15 cellular contexts compared by ENCODE assay signal in the genomic region with DNA sequence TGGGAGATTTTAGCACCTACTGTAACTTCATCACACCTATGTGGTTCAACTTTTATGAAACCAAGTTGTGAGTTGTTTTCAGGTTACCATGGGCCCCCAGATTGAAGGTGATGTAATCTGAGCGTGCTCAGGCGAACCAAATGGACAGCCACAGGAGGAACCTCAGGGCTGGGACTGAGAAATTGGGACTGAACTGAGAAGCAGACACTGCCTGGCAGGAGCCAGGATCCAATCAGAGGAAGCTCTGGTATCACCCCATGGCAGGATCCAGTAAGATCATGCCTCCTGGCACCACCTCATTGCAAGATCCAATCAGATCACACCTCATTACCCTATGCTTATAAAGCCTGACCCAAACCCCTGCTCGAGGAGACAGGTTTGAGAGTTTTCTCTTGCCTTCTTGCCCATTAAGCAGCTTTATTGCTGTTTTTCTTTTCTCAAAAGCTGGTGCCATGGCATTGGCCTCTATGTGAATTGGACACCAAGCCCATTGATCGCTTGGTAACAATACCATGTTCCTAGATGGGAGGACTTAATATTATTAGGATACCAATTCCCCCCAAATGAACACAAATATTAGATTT. TPM values are rescaled to one million over a fixed set of nuclear protein-coding genes. Genes with fewer than 3 reads are reported as not detected.
A peak's percentile ranks its signal among the peaks of the same experiment; 100 is the strongest.
DNase-seq lines count a peak whose midpoint lies in the region; ATAC-seq and TF ChIP-seq lines count a peak whose summit lies in the region.
"Had no signal": no experiment of that assay in that cellular context is flagged by ENCODE, and none has a peak within 500 bp of the region (broad histone marks: within the 10 kb centered on the region; RNA-seq: fewer than 3 reads in every experiment).

No MANE protein-coding gene starts in this region.

- no peak overlapping the region for H2BK120ac ChIP-seq in H9 (ENCODE audit: low read depth, low read length, poor library complexity, severe bottlenecking)

- no peaks in the 10 kb centered on the region for H3K79me1 ChIP-seq in H9 (ENCODE audit: insufficient read depth, low read depth, low read length, poor library complexity, severe bottlenecking)

- no peak overlapping the region for H3K18ac ChIP-seq in H9 (ENCODE audit: insufficient read length, low read depth, low read length)

- no peaks in the 10 kb centered on the region for H3K79me2 ChIP-seq in H9 (ENCODE audit: insufficient read depth, low read length)

- no peak overlapping the region for H2AFZ ChIP-seq in H9 (ENCODE audit: low read length)

- TF ChIP-seq CTCF in NB4 (IDR thresholded peaks at IDR 0.05; ENCODE audit: low read depth, low read length) (no peak), H9 (conservative IDR thresholded peaks at IDR 0.05) (no peak)

- no peak overlapping the region for H2BK15ac ChIP-seq in H9 (ENCODE audit: low read depth, low read length)

- H2BK20ac ChIP-seq in H9 (ENCODE audit: low read depth, low read length, poor library complexity, severe bottlenecking), result no peak overlapping the region

- peaks cover 8% of the 10 kb centered on the region for H3K9me3 Mint-ChIP-seq in activated naive CD8-positive, alpha-beta T cell treated with anti-CD3 and anti-CD28 coated beads, Interleukin-2, amount 50 U/mL, for 24 hours
- H3K9me3 Mint-ChIP-seq in stimulated activated memory B cell treated with anti-CD40 and anti-IgM and Interleukin-4, amounts not matched to agents 10 μg/mL and 1 μg/mL and 100 μg/mL, for 72 hours, result no peaks in the 10 kb centered on the region
- H3K9me3 Mint-ChIP-seq in H9, result no peaks in the 10 kb centered on the region; a peak in 2 of 5 replicates

- no peak overlapping the region for H4K5ac ChIP-seq in H9 (ENCODE audit: insufficient read length, low read depth, low read length)

- WGBS in H9 (ENCODE audit: extremely low coverage, insufficient read length, low lambda C conversion rate), result no CpG with 5 or more reads among the region's 4 CpGs

- no peak overlapping the region for H3K14ac ChIP-seq in H9 (ENCODE audit: insufficient read depth, low read length)

- no peak overlapping the region for H2BK5ac ChIP-seq in H9 (ENCODE audit: insufficient read length, low read length)

- peak; percentile 30 for ATAC-seq in activated naive CD8-positive, alpha-beta T cell treated with anti-CD3 and anti-CD28 coated beads, Interleukin-2, amount 50 U/mL, for 24 hours
- ATAC-seq in stimulated activated memory B cell treated with anti-CD40 and anti-IgM and Interleukin-4, amounts not matched to agents 10 μg/mL and 1 μg/mL and 100 μg/mL, for 72 hours, result no peak
- ATAC-seq in left lobe of liver, result no peak

- H3K4me2 ChIP-seq in H9 (ENCODE audit: insufficient read depth, insufficient read length, low read length), result no peak overlapping the region

- no peak overlapping the region for H3K23ac ChIP-seq in H9 (ENCODE audit: insufficient read length, low read depth, low read length)

- no peak overlapping the region for H2AK5ac ChIP-seq in H9 (ENCODE audit: insufficient read length, low read length)

- H3K9ac ChIP-seq in H9 (ENCODE audit: extremely low read depth, insufficient read length, low read length), result no peak overlapping the region

- no peak overlapping the region for H3K27ac ChIP-seq in H9 (ENCODE audit: insufficient read length, low read depth, low read length)

- H3K4me3 Mint-ChIP-seq in activated naive CD8-positive, alpha-beta T cell treated with anti-CD3 and anti-CD28 coated beads, Interleukin-2, amount 50 U/mL, for 24 hours, result peak overlapping the region; percentile 57
- no peak overlapping the region for H3K4me3 Mint-ChIP-seq in stimulated activated memory B cell treated with anti-CD40 and anti-IgM and Interleukin-4, amounts not matched to agents 10 μg/mL and 1 μg/mL and 100 μg/mL, for 72 hours
- H3K4me3 Mint-ChIP-seq in H9, result no peak overlapping the region

- H3K4ac ChIP-seq in H9 (ENCODE audit: low read depth, low read length), result no peak overlapping the region

- DNase-seq in activated CD8-positive, alpha-beta memory T cell treated with anti-CD3 and anti-CD28 coated beads for 24 hours, result peak; percentile 64
- DNase-seq in activated CD8-positive, alpha-beta memory T cell treated with anti-CD3 and anti-CD28 coated beads, Interleukin-2, amount 50 U/mL, for 48 hours, result no peak
- DNase-seq in NB4 (ENCODE audit: low read depth) (peak; percentile 53), NCI-H510A (lab: John Stamatoyannopoulos, UW) (no peak), left lobe of liver (ENCODE audit: low spot score) (no peak), H9 (no peak)
- peak; percentile 22 for DNase-seq in activated naive CD8-positive, alpha-beta T cell treated with anti-CD3 and anti-CD28 coated beads, Interleukin-2, amount 50 U/mL, for 24 hours
- DNase-seq: DMS79 treated with DMSO at 0.1 percent for 48 hours, NCI-H187, NCI-H524 treated with DMSO at 0.1 percent for 48 hours had no signal

- TF ChIP-seq POLR2A in NB4 (IDR thresholded peaks at IDR 0.05; ENCODE audit: extremely low read depth, insufficient read length), result no peak

- no peak overlapping the region for H2BK12ac ChIP-seq in H9 (ENCODE audit: insufficient read length, low read depth, low read length)

- H3K56ac ChIP-seq in H9 (ENCODE audit: insufficient read length, low read depth, low read length), result no peak overlapping the region

- no peak overlapping the region for H4K91ac ChIP-seq in H9 (ENCODE audit: insufficient read length, low read depth, low read length)

- H3K27ac Mint-ChIP-seq in activated naive CD8-positive, alpha-beta T cell treated with anti-CD3 and anti-CD28 coated beads, Interleukin-2, amount 50 U/mL, for 24 hours, result peak overlapping the region; percentile 92
- H3K27ac Mint-ChIP-seq in stimulated activated memory B cell treated with anti-CD40 and anti-IgM and Interleukin-4, amounts not matched to agents 10 μg/mL and 1 μg/mL and 100 μg/mL, for 72 hours, result peak overlapping the region; percentile 87
- H3K27ac Mint-ChIP-seq in H9, result no peak overlapping the region

- H3K23me2 ChIP-seq in H9 (ENCODE audit: insufficient read length, low read depth, low read length, poor library complexity, severe bottlenecking), result no peaks in the 10 kb centered on the region

- no peak overlapping the region for H3T11ph ChIP-seq in H9 (ENCODE audit: low read length)

- H3K4me1 Mint-ChIP-seq in activated naive CD8-positive, alpha-beta T cell treated with anti-CD3 and anti-CD28 coated beads, Interleukin-2, amount 50 U/mL, for 24 hours, result peaks cover 72% of the 10 kb centered on the region
- H3K4me1 Mint-ChIP-seq in stimulated activated memory B cell treated with anti-CD40 and anti-IgM and Interleukin-4, amounts not matched to agents 10 μg/mL and 1 μg/mL and 100 μg/mL, for 72 hours, result peaks cover 44% of the 10 kb centered on the region
- H3K4me1 Mint-ChIP-seq in H9, result 0 out of 4 replicates have a peak, but pooled peaks cover 0 to 6% of the 10 kb centered on the region in 2 experiments

- H4K20me1 ChIP-seq in H9 (ENCODE audit: control insufficient read depth, insufficient read depth, insufficient read length), result no peaks in the 10 kb centered on the region

- H3K27me3 ChIP-seq in H9 (ENCODE audit: insufficient read depth, low read length), result no peaks in the 10 kb centered on the region
- H3K27me3 ChIP-seq: tibial nerve had no signal

- H4K8ac ChIP-seq in H9 (replicated peaks; ENCODE audit: insufficient read length, low read depth, low read length), result no peak overlapping the region

- no peaks in the 10 kb centered on the region for H3K9me3 ChIP-seq in H9 (ENCODE audit: control insufficient read depth, low read depth, low read length)
- H3K9me3 ChIP-seq: tibial nerve had no signal

- no peaks in the 10 kb centered on the region for H3K27me3 Mint-ChIP-seq in activated naive CD8-positive, alpha-beta T cell treated with anti-CD3 and anti-CD28 coated beads, Interleukin-2, amount 50 U/mL, for 24 hours
- H3K27me3 Mint-ChIP-seq in stimulated activated memory B cell treated with anti-CD40 and anti-IgM and Interleukin-4, amounts not matched to agents 10 μg/mL and 1 μg/mL and 100 μg/mL, for 72 hours, result no peaks in the 10 kb centered on the region
- H3K27me3 Mint-ChIP-seq in H9 (ENCODE audit: low read depth), result peaks cover 2% of the 10 kb centered on the region; the same call in 1 of the 2 replicates

- H3K4me1 ChIP-seq in H9 (ENCODE audit: insufficient read depth, low read length), result no peaks in the 10 kb centered on the region

- no peak overlapping the region for H3K4me3 ChIP-seq in NB4 (ENCODE audit: low read depth, low read length)
- H3K4me3 ChIP-seq: lung, tibial nerve had no signal

- H3K36me3 Mint-ChIP-seq in activated naive CD8-positive, alpha-beta T cell treated with anti-CD3 and anti-CD28 coated beads, Interleukin-2, amount 50 U/mL, for 24 hours (ENCODE audit: low read depth), result peaks cover 4% of the 10 kb centered on the region
- H3K36me3 Mint-ChIP-seq in stimulated activated memory B cell treated with anti-CD40 and anti-IgM and Interleukin-4, amounts not matched to agents 10 μg/mL and 1 μg/mL and 100 μg/mL, for 72 hours, result no peaks in the 10 kb centered on the region
- no peaks in the 10 kb centered on the region for H3K36me3 Mint-ChIP-seq in H9 (ENCODE audit: insufficient read depth in 1 of 3, low read depth in 3 of 3)

RNA-seq across cellular contexts. Expression of gene GDF10, which starts 43.2 kb away (rescaled TPM):
- total RNA-seq in left lobe of liver, result 0.08 TPM
- total RNA-seq in H9 (2021), result 0.20 TPM in 1 of 2 replicates, not detected in the other
- total RNA-seq: fibroblast of villous mesenchyme, IMR-90 had no signal

Comparison
In these comparisons a context has a peak if more than half of its experiments do, and no peak if none do; other contexts are left out.
1. DNase-seq: peak in activated CD8-positive, alpha-beta memory T cell treated with anti-CD3 and anti-CD28 coated beads for 24 hours (single experiment), NB4 (single experiment) and activated naive CD8-positive, alpha-beta T cell treated with anti-CD3 and anti-CD28 coated beads, Interleukin-2, amount 50 U/mL, for 24 hours (single experiment); none in activated CD8-positive, alpha-beta memory T cell treated with anti-CD3 and anti-CD28 coated beads, Interleukin-2, amount 50 U/mL, for 48 hours (single experiment), NCI-H510A (single experiment), left lobe of liver (single experiment) and H9 (single experiment).
2. H3K27ac Mint-ChIP-seq: peak in activated naive CD8-positive, alpha-beta T cell treated with anti-CD3 and anti-CD28 coated beads, Interleukin-2, amount 50 U/mL, for 24 hours (single experiment) and stimulated activated memory B cell treated with anti-CD40 and anti-IgM and Interleukin-4, amounts not matched to agents 10 μg/mL and 1 μg/mL and 100 μg/mL, for 72 hours (single experiment); none in H9 (0 of 3).